In genomic region chr7:94748371-94748770, GRCh38 we compare ENCODE assay signal across 29 cellular contexts.
"Had no signal": no experiment of that assay in that cellular context is flagged by ENCODE, and none has a peak within 500 bp of the region (broad histone marks: within the 10 kb centered on the region; RNA-seq: fewer than 3 reads in every experiment).

No MANE protein-coding gene starts in this region.

- H3K4me3 ChIP-seq: adrenal gland, body of pancreas, esophagus squamous epithelium, heart left ventricle had no signal

- H3K27ac ChIP-seq: adrenal gland, body of pancreas, epithelial cell of prostate, esophagus squamous epithelium, heart left ventricle had no signal

- DNase-seq: activated CD4-positive, alpha-beta memory T cell treated with anti-CD3 and anti-CD28 coated beads for 36 hours; activated CD4-positive, alpha-beta T cell treated with anti-CD3 and anti-CD28 coated beads for 36 hours; activated CD4-positive, alpha-beta T cell treated with anti-CD3 and anti-CD28 coated beads, Interleukin-2, amount 10 ng/mL, durations not matched to agents 24 days and 14 days; activated CD4-positive, CD25-positive, alpha-beta regulatory T cell; activated CD4-positive, CD25-positive, alpha-beta regulatory T cell treated with anti-CD3 and anti-CD28 coated beads, Interleukin-2, amount 50 U/mL, for 72 hours; activated CD8-positive, alpha-beta memory T cell treated with anti-CD3 and anti-CD28 coated beads, Interleukin-2, amount 10 ng/mL, durations not matched to agents 7 days and 5 days; activated CD8-positive, alpha-beta memory T cell treated with anti-CD3 and anti-CD28 coated beads, Interleukin-2, amount 50 U/mL, for 4 hours; activated CD8-positive, alpha-beta T cell treated with anti-CD3 and anti-CD28 coated beads, Interleukin-2, amount 10 ng/mL, durations not matched to agents 7 days and 5 days; activated effector memory CD4-positive, alpha-beta T cell treated with anti-CD3 and anti-CD28 coated beads, Interleukin-2, amount 50 U/mL, for 16 hours; activated naive CD4-positive, alpha-beta T cell treated with anti-CD3 and anti-CD28 coated beads for 36 hours; activated naive CD8-positive, alpha-beta T cell treated with anti-CD3 and anti-CD28 coated beads for 36 hours; activated naive CD8-positive, alpha-beta T cell treated with anti-CD3 and anti-CD28 coated beads, Interleukin-2, amount 50 U/mL, for 24 hours; activated T-cell treated with anti-CD3 and anti-CD28 coated beads, Interleukin-2, amount 50 U/mL, for 1 hour; activated T-cell treated with anti-CD3 and anti-CD28 coated beads, Interleukin-2, amount 50 U/mL, for 48 hours; adrenal gland; amygdala; aorta; body of pancreas; cortex of kidney; dermis blood vessel endothelial cell; effector CD4-positive, alpha-beta T cell; effector memory CD8-positive, alpha-beta T cell; esophagus squamous epithelium; glutamatergic neuron; heart left ventricle; T-helper 2 cell had no signal

- H3K36me3 ChIP-seq: adrenal gland, esophagus squamous epithelium, heart left ventricle had no signal

- H3K9me3 ChIP-seq: adrenal gland, body of pancreas, esophagus squamous epithelium had no signal

- H3K27me3 ChIP-seq: adrenal gland, body of pancreas, esophagus squamous epithelium, heart left ventricle had no signal

- ATAC-seq: activated CD4-positive, alpha-beta T cell treated with anti-CD3 and anti-CD28 coated beads for 36 hours; activated CD8-positive, alpha-beta memory T cell treated with anti-CD3 and anti-CD28 coated beads, Interleukin-2, amount 10 ng/mL, durations not matched to agents 7 days and 5 days; activated CD8-positive, alpha-beta T cell treated with anti-CD3 and anti-CD28 coated beads, Interleukin-2, amount 10 ng/mL, durations not matched to agents 7 days and 5 days; activated naive CD8-positive, alpha-beta T cell treated with anti-CD3 and anti-CD28 coated beads, Interleukin-2, amount 50 U/mL, for 24 hours; body of pancreas; effector memory CD8-positive, alpha-beta T cell; heart left ventricle had no signal

- H3K4me1 ChIP-seq: adrenal gland, body of pancreas, esophagus squamous epithelium, heart left ventricle had no signal

- FAIRE-seq: colon, frontal cortex had no signal
